In the genomic region with DNA sequence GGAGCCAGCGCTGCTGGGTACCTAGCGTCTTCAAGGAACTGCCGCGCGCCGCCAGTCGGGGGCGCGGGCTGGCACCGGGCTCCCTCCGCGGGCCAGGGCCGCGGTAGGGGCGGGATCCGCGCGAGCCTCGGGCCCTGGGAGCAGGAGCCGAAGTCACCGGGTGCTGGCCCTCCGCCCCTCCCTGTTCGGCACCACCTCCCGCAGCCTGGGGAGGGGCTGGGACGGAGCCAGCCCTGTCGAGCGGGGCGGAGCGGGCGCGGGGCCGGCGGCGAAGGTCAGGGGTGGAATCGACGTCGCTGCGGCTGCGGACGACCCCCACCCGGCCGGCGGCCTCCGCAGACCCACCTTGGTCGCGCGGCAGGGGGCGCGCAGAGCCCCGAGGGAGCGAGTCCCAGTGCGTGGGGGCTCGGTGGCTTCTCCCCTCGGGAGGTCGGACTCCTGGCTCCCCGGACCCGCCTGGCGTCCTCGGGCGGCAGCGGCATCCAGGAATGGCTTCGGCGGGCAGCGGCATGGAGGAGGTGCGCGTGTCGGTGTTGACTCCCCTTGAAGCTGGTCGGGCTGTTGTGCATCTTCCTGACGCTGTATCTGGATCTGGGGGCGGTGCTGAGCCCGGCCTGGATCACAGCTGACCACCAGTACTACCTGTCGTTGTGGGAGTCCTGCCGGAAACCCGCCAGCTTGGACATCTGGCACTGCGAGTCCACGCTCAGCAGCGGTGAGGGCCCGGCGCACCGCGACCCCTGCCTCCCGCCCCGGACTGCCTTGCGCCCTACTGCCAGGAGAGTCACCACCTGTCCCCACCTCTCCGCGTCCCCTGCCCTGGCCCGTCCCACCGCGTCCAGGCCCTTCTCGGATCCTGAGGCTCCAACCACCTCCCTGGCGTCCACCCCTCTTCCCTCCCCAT, we compare ENCODE assay signal across 12 cellular contexts. TPM values are rescaled to one million over a fixed set of nuclear protein-coding genes. Genes with fewer than 3 reads are reported as not detected.
DNase-seq lines count a peak whose midpoint lies in the region; ATAC-seq, FAIRE-seq and TF ChIP-seq lines count a peak whose summit lies in the region.
"Had no signal": no experiment of that assay in that cellular context is flagged by ENCODE, and none has a peak within 500 bp of the region (broad histone marks: within the 10 kb centered on the region; RNA-seq: fewer than 3 reads in every experiment).

No MANE protein-coding gene starts in this region.

- H3K9ac ChIP-seq in neural progenitor cell = no peak overlapping the region

- H3K4me1 ChIP-seq in esophagus muscularis mucosa (peaks cover 0 to 10% (median 6%) of the 10 kb centered on the region in 4 donors), neural progenitor cell (peaks cover 8% of the 10 kb centered on the region)

- peak overlapping the region; percentile 98 for H2AFZ ChIP-seq in neural progenitor cell (replicated peaks)

- 46% methylated on average over 34 of the region's 91 CpGs for WGBS in esophagus muscularis mucosa

- peaks cover 12% of the 10 kb centered on the region for H3F3A ChIP-seq in neural progenitor cell (ENCODE audit: low read depth)

- ATAC-seq in HG02852 (IDR thresholded peaks at IDR 0.05; ENCODE audit: unreplicated experiment) = no peak

- no peaks in the 10 kb centered on the region for H3K36me3 Mint-ChIP-seq in neural progenitor cell

- peak overlapping the region; percentile 91 for H3K4me2 ChIP-seq in neural progenitor cell

- peaks cover 6% of the 10 kb centered on the region for H3K4me1 Mint-ChIP-seq in neural progenitor cell

- CTCF ChIA-PET in AG04450 (lab: Charles Lee) = no interaction called here

- FAIRE-seq in GM19239 (lab: Jason Lieb, UNC) = no peak

- peak overlapping the region; percentile 81 for H3K4me3 Mint-ChIP-seq in neural progenitor cell

- H3K27me3 ChIP-seq in AG04450 (ENCODE audit: control insufficient read depth, insufficient read depth, low read length) (no peaks in the 10 kb centered on the region), esophagus muscularis mucosa (peaks cover 0 to 29% (median 3%) of the 10 kb centered on the region in 4 donors), neural progenitor cell (peaks cover 14% of the 10 kb centered on the region)

- intact Hi-C loops in esophagus muscularis mucosa (cut with DNase I) = no loop called here

- no peak for TF ChIP-seq POLR2A in esophagus muscularis mucosa (IDR thresholded peaks at IDR 0.05; ENCODE audit: low read depth)

- POLR2A ChIA-PET in AG04450 (lab: Yijun Ruan, JAX) = no interaction called here

- H3K9me3 Mint-ChIP-seq in neural progenitor cell = peaks cover 3% of the 10 kb centered on the region

- peaks cover 4% of the 10 kb centered on the region for H3K79me2 ChIP-seq in neural progenitor cell (ENCODE audit: low read depth)

- TF ChIP-seq EP300 in esophagus muscularis mucosa (IDR thresholded peaks at IDR 0.05) = no peak

- peaks cover 21% of the 10 kb centered on the region for H3K27me3 Mint-ChIP-seq in neural progenitor cell (ENCODE audit: insufficient read depth, low read depth)

- H3K27ac ChIP-seq in AG04450 (ENCODE audit: low read depth, low read length) = no peak overlapping the region
- H3K27ac ChIP-seq in esophagus muscularis mucosa (replicated peaks in 1 of 4) = no peak overlapping the region
- H3K27ac ChIP-seq in neural progenitor cell = no peak overlapping the region

- H3K27ac Mint-ChIP-seq in neural progenitor cell = no peak overlapping the region

- H3K9me3 ChIP-seq in AG04450 (ENCODE audit: control insufficient read depth, insufficient read depth, low read length) (no peaks in the 10 kb centered on the region), esophagus muscularis mucosa (no peaks in the 10 kb centered on the region), neural progenitor cell (ENCODE audit: low read depth) (no peaks in the 10 kb centered on the region)

- no peak for TF ChIP-seq CTCF in AG04450 (IDR thresholded peaks at IDR 0.05; ENCODE audit: low read depth, low read length)
- no peak for TF ChIP-seq CTCF in esophagus muscularis mucosa (IDR thresholded peaks at IDR 0.05)
- peak; percentile 57 for TF ChIP-seq CTCF in neural progenitor cell (IDR thresholded peaks at IDR 0.05)

- no peaks in the 10 kb centered on the region for H4K20me1 ChIP-seq in neural progenitor cell (ENCODE audit: low read depth)

- DNase-seq in AG04450 (ENCODE audit: low read depth, low spot score) (no peak), NCI-H510A treated with DMSO at 0.1 percent for 48 hours (lab: John Stamatoyannopoulos, UW) (peak; percentile 52), esophagus muscularis mucosa (ENCODE audit: extremely low spot score) (no peak), neural progenitor cell (ENCODE audit: low spot score) (peak; percentile 85), middle frontal gyrus (ENCODE audit: extremely low spot score, low spot score) (no peak), GM19239 (ENCODE audit: insufficient read length, low spot score) (no peak), AML-193 (lab: John Stamatoyannopoulos, UW) (no peak)
- DNase-seq: DMS79 treated with DMSO at 0.1 percent for 48 hours; effector CD8-positive, alpha-beta T cell had no signal

- H3K4me3 ChIP-seq in AG04450 (ENCODE audit: low read depth, low read length) (peak overlapping the region; percentile 13; the same call in 1 of the 2 replicates), esophagus muscularis mucosa (peak overlapping the region; percentile 18 to 38 (median 28)), neural progenitor cell (peak overlapping the region; percentile 67)

- H3K36me3 ChIP-seq in esophagus muscularis mucosa (no peaks in the 10 kb centered on the region), neural progenitor cell (no peaks in the 10 kb centered on the region)

RNA-seq across cellular contexts. Expression of a gene that starts 50.5 kb away (rescaled TPM):
- not detected in 2 replicates for polyA plus RNA-seq in AG04450 (2011; rRNA removed)
- polyA minus RNA-seq in AG04450 (2011; rRNA and poly(A)+ RNA removed) = not detected in 2 replicates
- not detected for total RNA-seq in esophagus muscularis mucosa
- not detected in 2 replicates for total RNA-seq in neural progenitor cell (ENCODE audit: low replicate concordance)
- total RNA-seq: activated CD8-positive, alpha-beta memory T cell treated with anti-CD3 and anti-CD28 coated beads for 36 hours; OCI-LY7 had no signal

Comparison
In these comparisons a context has a peak if more than half of its experiments do, and no peak if none do; other contexts are left out.
1. DNase-seq: peak in NCI-H510A treated with DMSO at 0.1 percent for 48 hours (single experiment) and neural progenitor cell (single experiment); none in AG04450 (single experiment), esophagus muscularis mucosa (single experiment), middle frontal gyrus (single experiment), GM19239 (single experiment) and AML-193 (0 of 2).
2. H3K4me3 ChIP-seq: peak in every context shown above with its lines; median percentile 67 in neural progenitor cell; 28 in esophagus muscularis mucosa; 13 in AG04450.